In the genomic region with DNA sequence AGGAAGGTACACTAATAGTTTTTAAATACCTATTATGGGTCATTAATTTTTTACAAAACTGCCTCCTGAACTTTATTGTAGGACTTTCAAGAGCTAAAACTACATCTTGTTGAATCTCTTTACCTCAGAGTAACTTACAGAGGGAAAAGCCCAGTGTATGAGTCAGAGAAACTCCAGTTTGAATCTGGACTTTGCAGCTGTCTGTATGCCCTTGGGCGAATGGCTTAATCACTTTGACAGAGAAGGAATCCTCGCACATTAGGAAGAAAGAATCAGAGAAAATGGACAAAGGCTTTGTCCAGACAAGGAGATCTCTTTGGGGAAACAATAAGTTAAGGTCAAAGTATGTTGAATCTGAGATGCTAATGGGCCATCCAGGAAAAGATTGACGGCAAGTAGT, we compare ENCODE assay signal across 22 cellular contexts.
A peak's percentile ranks its signal among the peaks of the same experiment; 100 is the strongest.
DNase-seq lines count a peak whose midpoint lies in the region; ATAC-seq and TF ChIP-seq lines count a peak whose summit lies in the region.
"Had no signal": no experiment of that assay in that cellular context is flagged by ENCODE, and none has a peak within 500 bp of the region (broad histone marks: within the 10 kb centered on the region; RNA-seq: fewer than 3 reads in every experiment).

No MANE protein-coding gene starts in this region.

- ATAC-seq in activated CD8-positive, alpha-beta T cell treated with anti-CD3 and anti-CD28 coated beads for 36 hours = no peak
- no peak for ATAC-seq in activated CD4-positive, alpha-beta T cell treated with anti-CD3 and anti-CD28 coated beads for 36 hours
- ATAC-seq: activated naive CD4-positive, alpha-beta T cell treated with anti-CD3 and anti-CD28 coated beads, Interleukin-2, amount 50 U/mL, for 72 hours; HCT116; lower lobe of right lung; Right ventricle myocardium inferior had no signal

- no peak for TF ChIP-seq CTCF in GM20000 (IDR thresholded peaks at IDR 0.05; ENCODE audit: extremely low read depth, missing control alignments)
- TF ChIP-seq CTCF in activated CD8-positive, alpha-beta T cell treated with anti-CD3 and anti-CD28 coated beads for 36 hours (IDR thresholded peaks at IDR 0.05) = no peak

- POLR2A ChIA-PET in activated CD8-positive, alpha-beta T cell treated with anti-CD3 and anti-CD28 coated beads for 36 hours (lab: Charles Lee) = no interaction called here
- POLR2A ChIA-PET in activated CD4-positive, alpha-beta T cell treated with anti-CD3 and anti-CD28 coated beads for 36 hours (lab: Charles Lee) = no interaction called here

- no peaks in the 10 kb centered on the region for H3K27me3 Mint-ChIP-seq in activated CD8-positive, alpha-beta T cell treated with anti-CD3 and anti-CD28 coated beads for 36 hours
- peaks cover 15% of the 10 kb centered on the region for H3K27me3 Mint-ChIP-seq in activated CD4-positive, alpha-beta T cell treated with anti-CD3 and anti-CD28 coated beads for 36 hours

- no peak overlapping the region for H3K4me3 Mint-ChIP-seq in activated CD8-positive, alpha-beta T cell treated with anti-CD3 and anti-CD28 coated beads for 36 hours
- no peak overlapping the region for H3K4me3 Mint-ChIP-seq in activated CD4-positive, alpha-beta T cell treated with anti-CD3 and anti-CD28 coated beads for 36 hours
- H3K4me3 Mint-ChIP-seq: activated CD4-positive, alpha-beta T cell treated with anti-CD3 and anti-CD28 coated beads, Interleukin-2, amount 10 ng/mL, durations not matched to agents 7 days and 5 days had no signal

- no peaks in the 10 kb centered on the region for H3K9me3 Mint-ChIP-seq in activated CD8-positive, alpha-beta T cell treated with anti-CD3 and anti-CD28 coated beads for 36 hours
- H3K9me3 Mint-ChIP-seq in activated CD4-positive, alpha-beta T cell treated with anti-CD3 and anti-CD28 coated beads for 36 hours (ENCODE audit: low read depth) = no peaks in the 10 kb centered on the region
- H3K9me3 Mint-ChIP-seq: activated CD4-positive, alpha-beta T cell treated with anti-CD3 and anti-CD28 coated beads, Interleukin-2, amount 10 ng/mL, durations not matched to agents 7 days and 5 days; activated naive CD4-positive, alpha-beta T cell treated with anti-CD3 and anti-CD28 coated beads, Interleukin-2, amount 50 U/mL, for 72 hours had no signal

- no peaks in the 10 kb centered on the region for H3K27me3 ChIP-seq in MG63
- H3K27me3 ChIP-seq: BE2C had no signal

- no peak overlapping the region for H3K4me3 ChIP-seq in MG63
- H3K4me3 ChIP-seq: lower lobe of right lung, prostate gland, skin epidermis had no signal

- H3K9me3 ChIP-seq in MG63 = no peaks in the 10 kb centered on the region
- H3K9me3 ChIP-seq: BE2C, lower lobe of right lung, prostate gland had no signal

- intact Hi-C loops in activated CD8-positive, alpha-beta T cell treated with anti-CD3 and anti-CD28 coated beads for 36 hours (cut with micrococcal nuclease) = no loop called here
- intact Hi-C loops in activated CD4-positive, alpha-beta T cell treated with anti-CD3 and anti-CD28 coated beads for 36 hours (cut with DNase I, micrococcal nuclease) = no loop called here

- CTCF ChIA-PET in activated CD8-positive, alpha-beta T cell treated with anti-CD3 and anti-CD28 coated beads for 36 hours (lab: Charles Lee) = no interaction called here
- CTCF ChIA-PET in activated CD4-positive, alpha-beta T cell treated with anti-CD3 and anti-CD28 coated beads for 36 hours (lab: Charles Lee) = no interaction called here

- H3K27ac Mint-ChIP-seq in activated CD8-positive, alpha-beta T cell treated with anti-CD3 and anti-CD28 coated beads for 36 hours = no peak overlapping the region
- H3K27ac Mint-ChIP-seq in activated CD4-positive, alpha-beta T cell treated with anti-CD3 and anti-CD28 coated beads for 36 hours = no peak overlapping the region
- H3K27ac Mint-ChIP-seq: activated CD4-positive, alpha-beta T cell treated with anti-CD3 and anti-CD28 coated beads, Interleukin-2, amount 10 ng/mL, durations not matched to agents 7 days and 5 days; activated naive CD4-positive, alpha-beta T cell treated with anti-CD3 and anti-CD28 coated beads, Interleukin-2, amount 50 U/mL, for 72 hours had no signal

- in situ Hi-C loops in G401 (cut with HindIII; ENCODE audit: low sequenced_read_pairs) = no loop called here

- H3K36me3 Mint-ChIP-seq in activated CD8-positive, alpha-beta T cell treated with anti-CD3 and anti-CD28 coated beads for 36 hours (ENCODE audit: low read depth) = no peaks in the 10 kb centered on the region
- no peaks in the 10 kb centered on the region for H3K36me3 Mint-ChIP-seq in activated CD4-positive, alpha-beta T cell treated with anti-CD3 and anti-CD28 coated beads for 36 hours (ENCODE audit: low read depth)
- H3K36me3 Mint-ChIP-seq: activated naive CD4-positive, alpha-beta T cell treated with anti-CD3 and anti-CD28 coated beads, Interleukin-2, amount 50 U/mL, for 72 hours had no signal

- H3K4me1 Mint-ChIP-seq in activated CD8-positive, alpha-beta T cell treated with anti-CD3 and anti-CD28 coated beads for 36 hours (ENCODE audit: low read depth) = no peaks in the 10 kb centered on the region
- H3K4me1 Mint-ChIP-seq in activated CD4-positive, alpha-beta T cell treated with anti-CD3 and anti-CD28 coated beads for 36 hours = no peaks in the 10 kb centered on the region
- H3K4me1 Mint-ChIP-seq: activated CD4-positive, alpha-beta T cell treated with anti-CD3 and anti-CD28 coated beads, Interleukin-2, amount 10 ng/mL, durations not matched to agents 7 days and 5 days had no signal

- H3K36me3 ChIP-seq in MG63 = no peaks in the 10 kb centered on the region
- H3K36me3 ChIP-seq: BE2C, lower lobe of right lung, prostate gland, WERI-Rb-1 had no signal

- peak; percentile 46 for DNase-seq in COLO829 (ENCODE audit: low spot score)
- peak; percentile 26 for DNase-seq in MG63
- DNase-seq in epidermal melanocyte (ENCODE audit: insufficient read length, low spot score) = peak; percentile 65
- DNase-seq in islet precursor cell = peak; percentile 83
- DNase-seq in GM20000 (ENCODE audit: low spot score) = no peak
- DNase-seq in activated CD8-positive, alpha-beta T cell treated with anti-CD3 and anti-CD28 coated beads for 36 hours = no peak
- DNase-seq in activated CD4-positive, alpha-beta T cell treated with anti-CD3 and anti-CD28 coated beads for 36 hours = no peak
- no peak for DNase-seq in G401 (ENCODE audit: low spot score)
- DNase-seq: activated CD4-positive, alpha-beta T cell treated with anti-CD3 and anti-CD28 coated beads, Interleukin-2, amount 10 ng/mL, durations not matched to agents 7 days and 5 days; aorta; BE2C; lower lobe of right lung; NCI-H1105 treated with DMSO at 0.1 percent for 48 hours; NCI-H2081; NCI-H774; stimulated activated CD4-positive, alpha-beta T cell treated with anti-CD3 and anti-CD28 coated beads, Interleukin-2, amount 100 ng/mL, for 24 hours; WERI-Rb-1 had no signal

Comparison
In these comparisons a context has a peak if more than half of its experiments do, and no peak if none do; other contexts are left out.
1. DNase-seq: peak in COLO829 (single experiment), MG63 (single experiment), epidermal melanocyte (single experiment) and islet precursor cell (single experiment); none in GM20000 (single experiment), activated CD8-positive, alpha-beta T cell treated with anti-CD3 and anti-CD28 coated beads for 36 hours (single experiment), activated CD4-positive, alpha-beta T cell treated with anti-CD3 and anti-CD28 coated beads for 36 hours (single experiment) and G401 (single experiment).